Comparison of ENCODE assay signal across 8 cellular contexts in genomic region chr22:30390974-30391691, GRCh38. TPM values are rescaled to one million over a fixed set of nuclear protein-coding genes. Genes with fewer than 3 reads are reported as not detected.
DNase-seq lines count a peak whose midpoint lies in the region; FAIRE-seq and TF ChIP-seq lines count a peak whose summit lies in the region.

No MANE protein-coding gene starts in this region.

- H3K36me3 ChIP-seq in A673 (ENCODE audit: insufficient read depth, low read length, poor library complexity, severe bottlenecking) (no peaks in the 10 kb centered on the region), mesenchymal stem cell (ENCODE audit: control insufficient read depth in 1 of 2, insufficient read depth in 2 of 2, low read depth in 1 of 2, low read length in 2 of 2) (no peaks in the 10 kb centered on the region)

- H3K9ac ChIP-seq in mesenchymal stem cell (ENCODE audit: low read length) = no peak overlapping the region

- H3K9me3 ChIP-seq in A673 (ENCODE audit: low read depth, low read length, poor library complexity, severe bottlenecking) (no peaks in the 10 kb centered on the region), mesenchymal stem cell (ENCODE audit: control insufficient read depth, low read length) (peaks cover 7% of the 10 kb centered on the region)

- H2BK5ac ChIP-seq in mesenchymal stem cell (ENCODE audit: low read depth, low read length, poor library complexity, severe bottlenecking) = no peak overlapping the region

- no peak overlapping the region for H2BK12ac ChIP-seq in mesenchymal stem cell (ENCODE audit: low read length in 2 of 2)

- TF ChIP-seq CTCF in A673 (conservative IDR thresholded peaks at IDR 0.05; ENCODE audit: low read depth, low read length) = peak; percentile 63
- peak; percentile 25 for TF ChIP-seq CTCF in coronary artery (IDR thresholded peaks at IDR 0.05)

- H4K8ac ChIP-seq in mesenchymal stem cell (ENCODE audit: low read length) = no peak overlapping the region

- no peak overlapping the region for H2AFZ ChIP-seq in mesenchymal stem cell (ENCODE audit: low read depth, low read length)

- H3K4me1 ChIP-seq in A673 (ENCODE audit: insufficient read depth, low read length, poor library complexity, severe bottlenecking) (peaks cover 12% of the 10 kb centered on the region), mesenchymal stem cell (ENCODE audit: control insufficient read depth, insufficient read depth, low read depth, low read length) (peaks cover 29% of the 10 kb centered on the region)

- BruUV-seq in A673 (replicated peaks; lab: Mats Ljungman, UMichigan) = no TSS peak

- H3K4me2 ChIP-seq in mesenchymal stem cell (ENCODE audit: low read length, poor library complexity, severe bottlenecking) = no peak overlapping the region

- H3K23ac ChIP-seq in mesenchymal stem cell (ENCODE audit: low read length in 2 of 2) = no peak overlapping the region

- H3K4me3 ChIP-seq in A673 (ENCODE audit: low read depth, low read length, poor library complexity, severe bottlenecking) (no peak overlapping the region), coronary artery (no peak overlapping the region), mesenchymal stem cell (ENCODE audit: insufficient read depth in 1 of 2, low read depth in 1 of 2, low read length in 2 of 2) (no peak overlapping the region)

- H3K4ac ChIP-seq in mesenchymal stem cell (ENCODE audit: low read depth in 1 of 2, low read length in 2 of 2) = no peak overlapping the region

- peak; percentile 97 for FAIRE-seq in GM12891 (lab: Jason Lieb, UNC)

- no peak overlapping the region for H3K14ac ChIP-seq in mesenchymal stem cell (ENCODE audit: low read length in 2 of 2)

- H3K27me3 ChIP-seq in A673 (replicated peaks; ENCODE audit: insufficient read depth, low read depth, low read length, poor library complexity) (no peaks in the 10 kb centered on the region), mesenchymal stem cell (ENCODE audit: control insufficient read depth in 1 of 2, insufficient read depth in 1 of 2, low read length in 2 of 2) (no peaks in the 10 kb centered on the region)

- CTCF ChIA-PET in A673 (lab: Charles Lee) = interaction anchor here (0.6 to 0.8 kb wide), 2 partner anchors 131 to 1022 kb away, joined by 3 to 5 read pairs; no protein-coding TSS in a partner anchor

- H3K27ac ChIP-seq in A673 (ENCODE audit: low read depth, low read length, poor library complexity, severe bottlenecking) (peak overlapping the region; percentile 54), coronary artery (no peak overlapping the region), mesenchymal stem cell (ENCODE audit: low read length, poor library complexity, severe bottlenecking) (no peak overlapping the region)

- peak overlapping the region; percentile 28 for H2AK5ac ChIP-seq in mesenchymal stem cell (ENCODE audit: low read length, severe bottlenecking)

- intact Hi-C loops in A673 (cut with micrococcal nuclease; ENCODE audit: unreplicated experiment) = no loop called here

- H4K91ac ChIP-seq in mesenchymal stem cell (ENCODE audit: low read length) = no peak overlapping the region

- DNase-seq in A673 (ENCODE audit: low spot score) (peak; percentile 71), GM12891 (ENCODE audit: insufficient read length, low spot score) (peak; percentile 72), NCI-H526 (lab: John Stamatoyannopoulos, UW) (peak; percentile 65 to 77), coronary artery (ENCODE audit: low spot score) (no peak), mesenchymal stem cell (peak; percentile 65), cerebellar nuclear complex (lab: John Stamatoyannopoulos, UW) (no peak)
- peak; percentile 80 for DNase-seq in activated CD4-positive, alpha-beta T cell treated with anti-CD3 and anti-CD28 coated beads, Interleukin-2, amount 50 U/mL, for 1 hour
- DNase-seq in stimulated activated CD8-positive, alpha-beta memory T cell treated with anti-CD3 and anti-CD28 coated beads, Interleukin-4, amount 100 ng/mL, for 24 hours (ENCODE audit: low read depth) = peak; percentile 57

- H3K18ac ChIP-seq in mesenchymal stem cell (ENCODE audit: low read depth in 1 of 2, low read length in 2 of 2) = no peak overlapping the region

- no peak for TF ChIP-seq POLR2A in GM12891 (IDR thresholded peaks at IDR 0.05; ENCODE audit: low read depth, low read length)

- POLR2A ChIA-PET in A673 (lab: Charles Lee; ENCODE audit: low non-redundant PET) = no interaction called here

- no peak overlapping the region for H2BK15ac ChIP-seq in mesenchymal stem cell (ENCODE audit: low read depth, poor library complexity, severe bottlenecking)

- H2BK120ac ChIP-seq in mesenchymal stem cell (ENCODE audit: low read depth, low read length) = no peak overlapping the region

- H3K79me1 ChIP-seq in mesenchymal stem cell (replicated peaks; ENCODE audit: low read length, poor library complexity, severe bottlenecking) = peaks cover 5% of the 10 kb centered on the region

- 64% methylated on average over 4 of the region's 5 CpGs for WGBS in mesenchymal stem cell

TF ChIP-seq in GM12891, 5 proteins besides CTCF, POLR2A, EP300 and RAD21:
- no peak for TF ChIP-seq PAX5 (IDR thresholded peaks at IDR 0.05; ENCODE audit: insufficient read depth, low read length, severe bottlenecking)
- TF ChIP-seq TAF1 (IDR thresholded peaks at IDR 0.05; ENCODE audit: low read depth, low read length) = no peak
- 0 out of 2 replicates have a peak, but pooled peaks have one; percentile 20 for TF ChIP-seq POU2F2 (IDR thresholded peaks at IDR 0.05; ENCODE audit: low read depth, low read length)
- peak; percentile 33; the same call in 1 of the 2 replicates for TF ChIP-seq SPI1 (IDR thresholded peaks at IDR 0.05; ENCODE audit: low read depth, low read length)
- no peak for TF ChIP-seq POLR2AphosphoS5 (IDR thresholded peaks at IDR 0.05; ENCODE audit: low read depth, low read length)

RNA-seq across cellular contexts. Expression of gene RNF215, which starts 3.9 kb away (rescaled TPM):
- total RNA-seq in A673 (2021) = 18.9 and 22.4 TPM in 2 replicates
- polyA plus RNA-seq in GM12891 (2012; ENCODE audit: low read depth, missing spikeins) = 4.6 TPM
- 5.1 TPM for polyA plus RNA-seq in mesenchymal stem cell (2013, experiment 1 of 2)
- polyA plus RNA-seq in mesenchymal stem cell (2013, experiment 2 of 2) = 7.0 TPM

RNA-seq across cellular contexts. Expression of gene SEC14L2, which starts 5.7 kb away (rescaled TPM):
- total RNA-seq in A673 (2021) = 14.4 and 19.4 TPM in 2 replicates
- 0.46 TPM for polyA plus RNA-seq in GM12891 (2012; ENCODE audit: low read depth, missing spikeins)
- 5.6 TPM for polyA plus RNA-seq in mesenchymal stem cell (2013, experiment 1 of 2)
- 4.8 TPM for polyA plus RNA-seq in mesenchymal stem cell (2013, experiment 2 of 2)

RNA-seq across cellular contexts. Expression of gene CCDC157, which starts 34.3 kb away (rescaled TPM):
- total RNA-seq in A673 (2021) = 5.7 and 6.0 TPM in 2 replicates
- 0.69 TPM for polyA plus RNA-seq in GM12891 (2012; ENCODE audit: low read depth, missing spikeins)
- polyA plus RNA-seq in mesenchymal stem cell (2013, experiment 1 of 2) = 1.7 TPM
- polyA plus RNA-seq in mesenchymal stem cell (2013, experiment 2 of 2) = 1.8 TPM

RNA-seq across cellular contexts. Expression of gene MTFP1, which starts 34.4 kb away (rescaled TPM):
- 82.6 and 86.9 TPM in 2 replicates for total RNA-seq in A673 (2021)
- polyA plus RNA-seq in GM12891 (2012; ENCODE audit: low read depth, missing spikeins) = 60.6 TPM
- polyA plus RNA-seq in mesenchymal stem cell (2013, experiment 1 of 2) = 7.4 TPM
- polyA plus RNA-seq in mesenchymal stem cell (2013, experiment 2 of 2) = 6.4 TPM

RNA-seq across cellular contexts. Expression of gene SF3A1, which starts 34.4 kb away (rescaled TPM):
- 346 and 366 TPM in 2 replicates for total RNA-seq in A673 (2021)
- polyA plus RNA-seq in GM12891 (2012; ENCODE audit: low read depth, missing spikeins) = 69.6 TPM
- polyA plus RNA-seq in mesenchymal stem cell (2013, experiment 1 of 2) = 106 TPM
- 105 TPM for polyA plus RNA-seq in mesenchymal stem cell (2013, experiment 2 of 2)

Comparison
In these comparisons a context has a peak if more than half of its experiments do, and no peak if none do; other contexts are left out.
1. DNase-seq: peak in A673 (single experiment), GM12891 (single experiment), NCI-H526 (2 of 2), activated CD4-positive, alpha-beta T cell treated with anti-CD3 and anti-CD28 coated beads, Interleukin-2, amount 50 U/mL, for 1 hour (single experiment), mesenchymal stem cell (single experiment) and stimulated activated CD8-positive, alpha-beta memory T cell treated with anti-CD3 and anti-CD28 coated beads, Interleukin-4, amount 100 ng/mL, for 24 hours (single experiment); none in coronary artery (single experiment) and cerebellar nuclear complex (0 of 2).